8 cellular contexts compared by ENCODE assay signal in the genomic region with DNA sequence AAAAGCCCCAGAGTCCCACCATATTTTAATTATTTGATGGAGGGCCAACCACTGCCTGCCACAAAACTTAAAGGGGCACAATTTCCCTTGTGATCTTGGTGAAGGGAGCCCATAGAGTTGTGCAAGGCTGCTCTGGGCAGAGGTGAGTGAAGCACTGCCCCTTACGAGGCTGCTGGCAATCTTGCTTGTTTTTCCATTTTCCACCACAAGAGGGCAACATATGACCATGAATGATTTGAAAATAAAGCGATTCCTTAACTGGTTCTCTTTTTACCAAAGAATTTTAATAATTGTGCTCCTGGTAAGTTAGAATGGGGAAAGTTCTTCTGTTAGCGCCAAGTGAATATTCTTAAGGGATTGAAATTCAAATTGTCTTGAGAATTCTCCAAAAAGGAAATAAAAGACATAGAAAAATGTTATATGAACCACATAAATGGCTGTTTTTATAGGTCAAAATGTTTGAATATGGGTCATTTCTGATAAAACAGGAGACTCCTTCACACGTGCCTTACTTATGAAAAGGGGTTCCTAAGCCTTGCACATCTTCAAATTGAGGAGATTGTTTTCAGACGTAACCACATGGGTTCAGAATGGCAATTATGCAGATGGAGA. TPM values are rescaled to one million over a fixed set of nuclear protein-coding genes. Genes with fewer than 3 reads are reported as not detected.
A peak's percentile ranks its signal among the peaks of the same experiment; 100 is the strongest.
DNase-seq lines count a peak whose midpoint lies in the region; ATAC-seq and TF ChIP-seq lines count a peak whose summit lies in the region.

No MANE protein-coding gene starts in this region.

- no peak overlapping the region for H3K4me3 Mint-ChIP-seq in type B pancreatic cell

- H3K36me3 ChIP-seq in BJ (ENCODE audit: control insufficient read depth, insufficient read depth, low read length) (no peaks in the 10 kb centered on the region), Peyer's patch (no peaks in the 10 kb centered on the region)

- H3K9me3 ChIP-seq in Peyer's patch, result no peaks in the 10 kb centered on the region

- no peak overlapping the region for H3K27ac ChIP-seq in Peyer's patch

- CTCF ChIA-PET in BJ (lab: Yijun Ruan, JAX), result interaction anchor here (0.6 to 1.8 kb wide), 20 partner anchors 9 to 631 kb away, joined by 3 to 16 read pairs (median 4); partner anchors contain the start of gene ROR1

- no peak for DNase-seq in BJ (ENCODE audit: low read depth)
- peak; percentile 71 for DNase-seq in Jurkat, Clone E6-1 (ENCODE audit: low read depth, low spot score)
- peak in 2 of 3 donors; percentile 47 to 82 for DNase-seq in Peyer's patch
- DNase-seq in activated T-helper 1 cell treated with Interleukin-2 at 50 U/mL for 16 hours (ENCODE audit: low read depth), result peak; percentile 28
- peak; percentile 87 for DNase-seq in fibroblast of pulmonary artery (ENCODE audit: low read depth)
- peak in 33 of 56 donors; percentile 1 to 72 (median 19) for DNase-seq in nucleus accumbens (lab: John Stamatoyannopoulos, UW)
- no peak for DNase-seq in type B pancreatic cell (ENCODE audit: extremely low spot score, unreplicated experiment)

- peaks cover 0 to 4% (median 0%) of the 10 kb centered on the region in 4 donors for H3K4me1 ChIP-seq in Peyer's patch

- H3K27ac Mint-ChIP-seq in type B pancreatic cell, result no peak overlapping the region

- POLR2A ChIA-PET in BJ (lab: Charles Lee), result no interaction called here

- peaks cover 31% of the 10 kb centered on the region for H3K27me3 Mint-ChIP-seq in type B pancreatic cell

- no peak overlapping the region for H3K4me3 ChIP-seq in BJ (ENCODE audit: low read depth, low read length)
- no peak overlapping the region for H3K4me3 ChIP-seq in Jurkat, Clone E6-1 (ENCODE audit: low read length)
- H3K4me3 ChIP-seq in Peyer's patch, result no peak overlapping the region
- no peak overlapping the region for H3K4me3 ChIP-seq in fibroblast of pulmonary artery (replicated peaks; ENCODE audit: low read depth, low read length)

- no peak for TF ChIP-seq POLR2A in Peyer's patch (IDR thresholded peaks at IDR 0.05)

- H3K27me3 ChIP-seq in BJ (ENCODE audit: control insufficient read depth, insufficient read depth, low read length) (no peaks in the 10 kb centered on the region), Peyer's patch (no peaks in the 10 kb centered on the region)

- peaks cover 4% of the 10 kb centered on the region for H3K9me3 Mint-ChIP-seq in type B pancreatic cell

- TF ChIP-seq CTCF in BJ (IDR thresholded peaks at IDR 0.05; ENCODE audit: insufficient read depth, low read depth, low read length) (peak; percentile 61), Peyer's patch (IDR thresholded peaks at IDR 0.05) (peak; percentile 57 to 84 (median 80)), fibroblast of pulmonary artery (IDR thresholded peaks at IDR 0.05; ENCODE audit: low read length, missing control alignments) (peak; percentile 59), type B pancreatic cell (conservative IDR thresholded peaks at IDR 0.05) (peak; percentile 91)

- H3K36me3 Mint-ChIP-seq in type B pancreatic cell, result no peaks in the 10 kb centered on the region

- peaks cover 32% of the 10 kb centered on the region for H3K4me1 Mint-ChIP-seq in type B pancreatic cell (ENCODE audit: unreplicated experiment)

- ATAC-seq in GM19043 (IDR thresholded peaks at IDR 0.05; ENCODE audit: low read depth, unreplicated experiment), result peak; percentile 56

RNA-seq across cellular contexts. Expression of gene PGM1, which starts 22.7 kb away (rescaled TPM):
- 29.6 and 34.8 TPM in 2 replicates for polyA plus RNA-seq in BJ (2011; rRNA removed)
- 26.1 and 34.5 TPM in 2 replicates for polyA minus RNA-seq in BJ (2011; rRNA and poly(A)+ RNA removed)
- polyA plus RNA-seq in Jurkat, Clone E6-1 (2012; ENCODE audit: insufficient read depth, insufficient read length), result 54.0 TPM
- total RNA-seq in Peyer's patch, result 10 to 100 TPM; 62.7 to 97.2 (median 75.3) TPM
- total RNA-seq in type B pancreatic cell (ENCODE audit: low replicate concordance), result 32.4 and 32.9 TPM in 2 replicates

Comparison
In these comparisons a context has a peak if more than half of its experiments do, and no peak if none do; other contexts are left out.
1. DNase-seq: peak in Jurkat, Clone E6-1 (single experiment), Peyer's patch (2 of 3), activated T-helper 1 cell treated with Interleukin-2 at 50 U/mL for 16 hours (single experiment), fibroblast of pulmonary artery (single experiment) and nucleus accumbens (33 of 56); none in BJ (single experiment) and type B pancreatic cell (single experiment).
2. Peak in every context shown above with its lines, with median percentiles within 50 percentile points of each other: CTCF ChIP-seq.